20 cellular contexts compared by ENCODE assay signal in the genomic region with DNA sequence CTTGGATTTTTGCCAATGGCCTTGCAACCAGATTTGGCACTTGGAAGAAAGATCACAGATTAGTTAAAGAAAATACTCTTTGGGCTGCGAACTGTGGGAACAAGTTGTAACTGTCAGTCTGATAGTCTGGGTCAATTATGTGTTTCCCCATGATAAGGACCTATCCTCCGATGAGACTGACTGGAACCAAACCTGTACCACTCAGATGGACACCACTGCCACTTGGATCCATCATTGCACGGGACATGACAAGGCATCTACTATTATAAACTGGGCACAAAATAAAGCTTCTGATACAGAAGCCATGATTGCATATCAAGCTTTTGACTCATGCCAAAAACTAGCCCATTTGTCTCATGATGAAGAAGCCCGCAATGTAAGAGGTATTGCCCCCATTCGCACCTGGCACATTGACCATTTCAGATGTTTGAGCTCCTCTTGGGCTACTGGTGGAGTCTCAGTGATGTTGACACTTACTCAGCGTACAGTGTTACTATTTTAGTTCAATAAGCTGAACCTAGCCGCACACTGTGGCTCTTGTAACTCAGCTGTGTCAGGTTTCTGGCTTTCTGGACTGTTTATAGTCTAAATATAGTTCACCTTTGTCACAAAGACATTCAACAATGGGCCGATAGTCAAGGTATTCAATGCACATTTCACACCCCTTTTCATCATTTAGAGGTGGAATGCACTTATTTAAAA.
"Had no signal": no experiment of that assay in that cellular context is flagged by ENCODE, and none has a peak within 500 bp of the region (broad histone marks: within the 10 kb centered on the region; RNA-seq: fewer than 3 reads in every experiment).

No MANE protein-coding gene starts in this region.

- DNase-seq: activated CD4-positive, alpha-beta T cell treated with anti-CD3 and anti-CD28 coated beads for 48 hours; activated CD4-positive, alpha-beta T cell treated with anti-CD3 and anti-CD28 coated beads, Interleukin-2, amount 50 U/mL, for 48 hours; activated CD8-positive, alpha-beta memory T cell treated with anti-CD3 and anti-CD28 coated beads, Interleukin-2, amount 50 U/mL, for 4 hours; activated gamma-delta T cell; activated naive CD8-positive, alpha-beta T cell treated with anti-CD3 and anti-CD28 coated beads, Interleukin-2, amount 50 U/mL, for 24 hours; activated T-cell treated with anti-CD3 and anti-CD28 coated beads, Interleukin-2, amount 50 U/mL, for 1 hour; amygdala; dermis blood vessel endothelial cell; effector CD4-positive, alpha-beta T cell; foreskin keratinocyte; naive thymus-derived CD4-positive, alpha-beta T cell; ovary; stimulated activated CD4-positive, alpha-beta T cell treated with anti-CD3 and anti-CD28 coated beads, Interleukin-2, amount 100 ng/mL, for 48 hours; stimulated activated naive CD4-positive, alpha-beta T cell treated with Interleukin-2 at 50 U/mL for 16 hours; T-helper 9 cell; WERI-Rb-1 had no signal

- H3K27me3 ChIP-seq: esophagus muscularis mucosa, ovary, tibial nerve had no signal

- H3K4me1 ChIP-seq: foreskin keratinocyte, prostate gland, tibial nerve had no signal

- H3K27ac ChIP-seq: esophagus muscularis mucosa, foreskin keratinocyte, ovary, prostate gland, tibial nerve, WERI-Rb-1 had no signal

- H3K36me3 ChIP-seq: esophagus muscularis mucosa, ovary, prostate gland, tibial nerve, WERI-Rb-1 had no signal

- H3K9me3 ChIP-seq: esophagus muscularis mucosa, ovary, prostate gland had no signal

- H3K4me3 ChIP-seq: esophagus muscularis mucosa, ovary, prostate gland, tibial nerve had no signal

- ATAC-seq: activated CD4-positive, CD25-positive, alpha-beta regulatory T cell treated with anti-CD3 and anti-CD28 coated beads, Interleukin-2, amount 50 U/mL, for 24 hours; activated naive CD8-positive, alpha-beta T cell treated with anti-CD3 and anti-CD28 coated beads, Interleukin-2, amount 50 U/mL, for 24 hours; foreskin keratinocyte; naive thymus-derived CD4-positive, alpha-beta T cell had no signal
